ENCODE assay signal across 21 cellular contexts in genomic region chr5:133758641-133759040, GRCh38.
"Had no signal": no experiment of that assay in that cellular context is flagged by ENCODE, and none has a peak within 500 bp of the region (broad histone marks: within the 10 kb centered on the region; RNA-seq: fewer than 3 reads in every experiment).

No MANE protein-coding gene starts in this region.

- H3K27ac ChIP-seq: body of pancreas, esophagus muscularis mucosa, hepatocyte, left ventricle myocardium inferior, neural progenitor cell, thyroid gland had no signal

- H3K9me2 ChIP-seq: SK-N-SH had no signal

- H3K4me1 ChIP-seq: body of pancreas, esophagus muscularis mucosa, left ventricle myocardium inferior, neural progenitor cell had no signal

- H3K4me3 ChIP-seq: body of pancreas, esophagus muscularis mucosa, hepatocyte, left ventricle myocardium inferior, neural progenitor cell, thyroid gland had no signal

- ATAC-seq: body of pancreas; naive thymus-derived CD8-positive, alpha-beta T cell; sciatic nerve had no signal

- DNase-seq: activated effector memory CD4-positive, alpha-beta T cell treated with Interleukin-2 at 50 U/mL for 16 hours; activated naive CD4-positive, alpha-beta T cell treated with anti-CD3 and anti-CD28 coated beads for 36 hours; activated T-cell treated with anti-CD3 and anti-CD28 coated beads, Interleukin-2, amount 50 U/mL, for 4 hours; anterior cingulate cortex; body of pancreas; effector CD8-positive, alpha-beta T cell; glutamatergic neuron; left ventricle myocardium inferior; naive thymus-derived CD8-positive, alpha-beta T cell; SK-N-SH; small intestine; stimulated activated CD4-positive, alpha-beta T cell treated with anti-CD3 and anti-CD28 coated beads, Interleukin-4, amount 100 ng/mL, for 1 hour; stimulated activated naive CD4-positive, alpha-beta T cell treated with Interleukin-2 at 50 U/mL for 16 hours; substantia nigra; thyroid gland had no signal

- H3K9me3 Mint-ChIP-seq: activated naive CD4-positive, alpha-beta T cell treated with anti-CD3 and anti-CD28 coated beads for 36 hours; activated T-cell treated with anti-CD3 and anti-CD28 coated beads, Interleukin-2, amount 50 U/mL, for 4 hours; dendritic cell treated with granulocyte-macrophage colony-stimulating factor and Interleukin-4, amounts not matched to agents 40 ng/mL and 50 ng/mL, for 4 days; mesothelial cell of epicardium; naive thymus-derived CD8-positive, alpha-beta T cell; neural progenitor cell had no signal

- H2AFZ ChIP-seq: hepatocyte, neural progenitor cell had no signal

- H3K36me3 Mint-ChIP-seq: mesothelial cell of epicardium; naive thymus-derived CD8-positive, alpha-beta T cell; neural progenitor cell had no signal

- H3K36me3 ChIP-seq: esophagus muscularis mucosa, left ventricle myocardium inferior, neural progenitor cell, thyroid gland had no signal

- H3K27me3 ChIP-seq: body of pancreas, thyroid gland had no signal

- H3K4me1 Mint-ChIP-seq: neural progenitor cell had no signal

- H3K79me2 ChIP-seq: hepatocyte had no signal

- H3K4me3 Mint-ChIP-seq: activated naive CD4-positive, alpha-beta T cell treated with anti-CD3 and anti-CD28 coated beads for 36 hours; activated T-cell treated with anti-CD3 and anti-CD28 coated beads, Interleukin-2, amount 50 U/mL, for 4 hours; dendritic cell treated with granulocyte-macrophage colony-stimulating factor and Interleukin-4, amounts not matched to agents 40 ng/mL and 50 ng/mL, for 4 days; mesothelial cell of epicardium; naive thymus-derived CD8-positive, alpha-beta T cell; neural progenitor cell had no signal

- H3K9ac ChIP-seq: neural progenitor cell, SK-N-SH had no signal

- H3K4me2 ChIP-seq: hepatocyte, neural progenitor cell, SK-N-SH had no signal

- H3K27ac Mint-ChIP-seq: activated naive CD4-positive, alpha-beta T cell treated with anti-CD3 and anti-CD28 coated beads for 36 hours; dendritic cell treated with granulocyte-macrophage colony-stimulating factor and Interleukin-4, amounts not matched to agents 40 ng/mL and 50 ng/mL, for 4 days; mesothelial cell of epicardium; naive thymus-derived CD8-positive, alpha-beta T cell; neural progenitor cell had no signal

- H3K9me3 ChIP-seq: body of pancreas, esophagus muscularis mucosa, left ventricle myocardium inferior, SK-N-SH, thyroid gland had no signal
